Comparison of ENCODE assay signal across 31 cellular contexts in the genomic region with DNA sequence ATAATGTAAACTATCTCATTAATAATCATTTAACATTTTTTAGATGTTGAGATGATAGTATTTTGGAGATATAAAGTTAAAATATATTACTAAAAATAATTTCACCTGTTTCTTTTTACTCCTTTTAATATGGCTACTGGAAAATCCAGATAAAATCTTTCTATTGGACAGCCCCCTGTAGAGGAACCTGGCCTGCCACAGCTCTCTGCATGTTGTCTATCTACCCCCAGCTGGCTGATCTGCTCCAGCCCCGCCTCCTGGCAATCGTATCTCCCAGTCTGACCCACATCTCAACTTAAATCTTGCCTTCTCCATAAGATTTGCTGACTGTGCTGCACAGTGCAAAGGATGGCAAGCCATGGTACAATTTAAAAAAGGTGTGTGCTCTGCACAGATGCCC.
"Had no signal": no experiment of that assay in that cellular context is flagged by ENCODE, and none has a peak within 500 bp of the region (broad histone marks: within the 10 kb centered on the region; RNA-seq: fewer than 3 reads in every experiment).

No MANE protein-coding gene starts in this region.

- H3K4me1 Mint-ChIP-seq: activated B cell treated with CpG ODN at 0.5 μM for 24 hours; activated CD4-positive, alpha-beta T cell treated with anti-CD3 and anti-CD28 coated beads for 36 hours; activated naive CD4-positive, alpha-beta T cell treated with anti-CD3 and anti-CD28 coated beads, Interleukin-2, amount 10 ng/mL, durations not matched to agents 7 days and 5 days had no signal

- H3K27ac ChIP-seq: ascending aorta, breast epithelium, cardiac muscle cell, colonic mucosa, epithelial cell of prostate, esophagus squamous epithelium, WERI-Rb-1 had no signal

- H3K9me3 ChIP-seq: ascending aorta, breast epithelium, colonic mucosa, esophagus squamous epithelium had no signal

- H3K27me3 Mint-ChIP-seq: activated B cell treated with CpG ODN at 0.5 μM for 24 hours; activated CD4-positive, alpha-beta memory T cell treated with anti-CD3 and anti-CD28 coated beads, Interleukin-2, amount 10 ng/mL, durations not matched to agents 7 days and 5 days; activated CD4-positive, alpha-beta T cell treated with anti-CD3 and anti-CD28 coated beads for 36 hours; activated CD4-positive, alpha-beta T cell treated with anti-CD3 and anti-CD28 coated beads, Interleukin-2, amount 10 ng/mL, durations not matched to agents 7 days and 5 days; activated T-cell treated with anti-CD3 and anti-CD28 coated beads, Interleukin-2, amount 50 U/mL, for 24 hours; brain had no signal

- DNase-seq: activated B cell treated with CpG ODN at 0.5 μM for 24 hours; activated CD4-positive, alpha-beta memory T cell treated with anti-CD3 and anti-CD28 coated beads, Interleukin-2, amount 10 ng/mL, durations not matched to agents 7 days and 5 days; activated CD4-positive, alpha-beta T cell treated with anti-CD3 and anti-CD28 coated beads for 36 hours; activated CD4-positive, alpha-beta T cell treated with anti-CD3 and anti-CD28 coated beads, Interleukin-2, amount 10 ng/mL, durations not matched to agents 7 days and 5 days; activated CD4-positive, alpha-beta T cell treated with anti-CD3 and anti-CD28 coated beads, Interleukin-2, amount 50 U/mL, for 4 hours; activated CD8-positive, alpha-beta memory T cell treated with anti-CD3 and anti-CD28 coated beads, Interleukin-2, amount 50 U/mL, for 48 hours; activated gamma-delta T cell; activated naive CD4-positive, alpha-beta T cell; activated naive CD4-positive, alpha-beta T cell treated with anti-CD3 and anti-CD28 coated beads, Interleukin-2, amount 10 ng/mL, durations not matched to agents 7 days and 5 days; activated naive CD8-positive, alpha-beta T cell treated with anti-CD3 and anti-CD28 coated beads, Interleukin-2, amount 10 ng/mL, durations not matched to agents 7 days and 5 days; activated T-cell treated with anti-CD3 and anti-CD28 coated beads for 4 hours; activated T-cell treated with anti-CD3 and anti-CD28 coated beads, Interleukin-2, amount 50 U/mL, for 24 hours; activated T-cell treated with anti-CD3 and anti-CD28 coated beads, Interleukin-2, amount 50 U/mL, for 72 hours; central memory CD4-positive, alpha-beta T cell; cerebellar nuclear complex; colonic mucosa; effector CD8-positive, alpha-beta T cell; esophagus squamous epithelium; foreskin melanocyte; head of caudate nucleus; hippocampal formation; T1000; WERI-Rb-1 had no signal

- H3K4me3 Mint-ChIP-seq: activated B cell treated with CpG ODN at 0.5 μM for 24 hours; activated CD4-positive, alpha-beta memory T cell treated with anti-CD3 and anti-CD28 coated beads, Interleukin-2, amount 10 ng/mL, durations not matched to agents 7 days and 5 days; activated CD4-positive, alpha-beta T cell treated with anti-CD3 and anti-CD28 coated beads for 36 hours; activated CD4-positive, alpha-beta T cell treated with anti-CD3 and anti-CD28 coated beads, Interleukin-2, amount 10 ng/mL, durations not matched to agents 7 days and 5 days; activated naive CD4-positive, alpha-beta T cell treated with anti-CD3 and anti-CD28 coated beads, Interleukin-2, amount 10 ng/mL, durations not matched to agents 7 days and 5 days; activated naive CD8-positive, alpha-beta T cell treated with anti-CD3 and anti-CD28 coated beads, Interleukin-2, amount 10 ng/mL, durations not matched to agents 7 days and 5 days; activated T-cell treated with anti-CD3 and anti-CD28 coated beads, Interleukin-2, amount 50 U/mL, for 24 hours; activated T-cell treated with anti-CD3 and anti-CD28 coated beads, Interleukin-2, amount 50 U/mL, for 72 hours; brain; T-helper 2 cell treated with Interferon-gamma antibody and Interleukin-4, amounts not matched to agents 5 μg/mL and 100 μg/mL, for 36 hours had no signal

- H3K36me3 Mint-ChIP-seq: activated naive CD4-positive, alpha-beta T cell treated with anti-CD3 and anti-CD28 coated beads, Interleukin-2, amount 10 ng/mL, durations not matched to agents 7 days and 5 days; activated naive CD4-positive, alpha-beta T cell treated with anti-CD3 and anti-CD28 coated beads, Interleukin-2, amount 50 U/mL, for 72 hours; activated naive CD8-positive, alpha-beta T cell treated with anti-CD3 and anti-CD28 coated beads, Interleukin-2, amount 10 ng/mL, durations not matched to agents 7 days and 5 days had no signal

- H3K27me3 ChIP-seq: ascending aorta, breast epithelium, cardiac muscle cell, colonic mucosa, esophagus squamous epithelium had no signal

- H3K4me1 ChIP-seq: ascending aorta, breast epithelium, colonic mucosa, esophagus squamous epithelium had no signal

- H3K9me3 Mint-ChIP-seq: activated B cell treated with CpG ODN at 0.5 μM for 24 hours; activated CD4-positive, alpha-beta memory T cell treated with anti-CD3 and anti-CD28 coated beads, Interleukin-2, amount 10 ng/mL, durations not matched to agents 7 days and 5 days; activated CD4-positive, alpha-beta T cell treated with anti-CD3 and anti-CD28 coated beads, Interleukin-2, amount 10 ng/mL, durations not matched to agents 7 days and 5 days; activated naive CD4-positive, alpha-beta T cell treated with anti-CD3 and anti-CD28 coated beads, Interleukin-2, amount 10 ng/mL, durations not matched to agents 7 days and 5 days; activated naive CD4-positive, alpha-beta T cell treated with anti-CD3 and anti-CD28 coated beads, Interleukin-2, amount 50 U/mL, for 72 hours; activated naive CD8-positive, alpha-beta T cell treated with anti-CD3 and anti-CD28 coated beads, Interleukin-2, amount 10 ng/mL, durations not matched to agents 7 days and 5 days; activated T-cell treated with anti-CD3 and anti-CD28 coated beads, Interleukin-2, amount 50 U/mL, for 24 hours; activated T-cell treated with anti-CD3 and anti-CD28 coated beads, Interleukin-2, amount 50 U/mL, for 72 hours; brain; T-helper 2 cell treated with Interferon-gamma antibody and Interleukin-4, amounts not matched to agents 5 μg/mL and 100 μg/mL, for 36 hours had no signal

- H3K4me3 ChIP-seq: ascending aorta, breast epithelium, cardiac muscle cell, colonic mucosa, esophagus squamous epithelium had no signal

- H3K36me3 ChIP-seq: ascending aorta, breast epithelium, colonic mucosa, WERI-Rb-1 had no signal

- H3K27ac Mint-ChIP-seq: activated B cell treated with CpG ODN at 0.5 μM for 24 hours; activated CD4-positive, alpha-beta memory T cell treated with anti-CD3 and anti-CD28 coated beads, Interleukin-2, amount 10 ng/mL, durations not matched to agents 7 days and 5 days; activated CD4-positive, alpha-beta T cell treated with anti-CD3 and anti-CD28 coated beads for 36 hours; activated CD4-positive, alpha-beta T cell treated with anti-CD3 and anti-CD28 coated beads, Interleukin-2, amount 10 ng/mL, durations not matched to agents 7 days and 5 days; activated naive CD4-positive, alpha-beta T cell treated with anti-CD3 and anti-CD28 coated beads, Interleukin-2, amount 10 ng/mL, durations not matched to agents 7 days and 5 days; activated naive CD4-positive, alpha-beta T cell treated with anti-CD3 and anti-CD28 coated beads, Interleukin-2, amount 50 U/mL, for 72 hours; activated naive CD8-positive, alpha-beta T cell treated with anti-CD3 and anti-CD28 coated beads, Interleukin-2, amount 10 ng/mL, durations not matched to agents 7 days and 5 days; activated T-cell treated with anti-CD3 and anti-CD28 coated beads, Interleukin-2, amount 50 U/mL, for 24 hours; activated T-cell treated with anti-CD3 and anti-CD28 coated beads, Interleukin-2, amount 50 U/mL, for 72 hours; brain; T-helper 2 cell treated with Interferon-gamma antibody and Interleukin-4, amounts not matched to agents 5 μg/mL and 100 μg/mL, for 36 hours had no signal

- ATAC-seq: activated CD4-positive, alpha-beta T cell treated with anti-CD3 and anti-CD28 coated beads for 36 hours; activated CD4-positive, CD25-positive, alpha-beta regulatory T cell treated with anti-CD3 and anti-CD28 coated beads, Interleukin-2, amount 50 U/mL, for 24 hours; activated naive CD4-positive, alpha-beta T cell treated with anti-CD3 and anti-CD28 coated beads, Interleukin-2, amount 50 U/mL, for 72 hours; activated T-cell treated with anti-CD3 and anti-CD28 coated beads, Interleukin-2, amount 50 U/mL, for 72 hours had no signal
